Comparison of ENCODE assay signal across 23 cellular contexts in the genomic region with DNA sequence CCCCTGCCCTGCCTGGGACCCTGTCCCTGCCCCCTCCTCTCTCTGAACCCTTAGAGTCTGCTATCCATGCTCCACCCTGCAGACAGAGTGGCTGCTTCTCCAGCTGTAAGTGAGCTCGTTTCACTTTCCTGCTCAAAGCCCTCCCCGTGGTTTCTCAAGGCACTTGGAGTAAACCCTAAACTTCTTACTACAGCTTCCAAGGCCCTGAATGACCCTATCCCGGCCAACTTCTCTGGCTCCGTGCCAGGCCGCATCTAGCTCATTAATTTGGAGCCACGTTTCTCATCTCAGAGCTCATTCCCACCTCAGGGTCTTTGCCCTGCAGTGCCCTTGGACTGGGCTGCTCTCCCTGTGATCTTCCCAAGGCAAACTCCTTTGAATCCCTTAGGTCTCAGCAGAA.
DNase-seq lines count a peak whose midpoint lies in the region; ATAC-seq and TF ChIP-seq lines count a peak whose summit lies in the region.
"Had no signal": no experiment of that assay in that cellular context is flagged by ENCODE, and none has a peak within 500 bp of the region (broad histone marks: within the 10 kb centered on the region; RNA-seq: fewer than 3 reads in every experiment).

No MANE protein-coding gene starts in this region.

- H3K4me3 Mint-ChIP-seq in GM23338 = no peak overlapping the region
- H3K4me3 Mint-ChIP-seq: immature natural killer cell, neural progenitor cell had no signal

- no peak overlapping the region for H4K8ac ChIP-seq in neuronal stem cell (ENCODE audit: low read depth, low read length)

- no CpG with 5 or more reads among the region's 6 CpGs for WGBS in neuronal stem cell (ENCODE audit: extremely low coverage in 2 of 2, insufficient read length in 2 of 2, insufficient replicate concordance in 1 of 2), 2 donors

- no peak overlapping the region for H4K91ac ChIP-seq in neuronal stem cell (ENCODE audit: low read depth, low read length, poor library complexity)

- peak overlapping the region; percentile 60; the same call in 1 of the 2 replicates for H3K27ac Mint-ChIP-seq in GM23338
- H3K27ac Mint-ChIP-seq: immature natural killer cell, neural progenitor cell had no signal

- no peak overlapping the region for H3K14ac ChIP-seq in neuronal stem cell (ENCODE audit: low read length)

- H3K36me3 ChIP-seq in GM23338 (ENCODE audit: insufficient read depth) (no peaks in the 10 kb centered on the region), neuronal stem cell (replicated peaks in 1 of 2; ENCODE audit: control insufficient read depth in 2 of 2, insufficient read depth in 2 of 2, low read length in 2 of 2) (no peaks in the 10 kb centered on the region)
- H3K36me3 ChIP-seq: colonic mucosa, neural progenitor cell, sigmoid colon, stomach, vagina had no signal

- no peaks in the 10 kb centered on the region for H3K27me3 ChIP-seq in GM23338 (ENCODE audit: insufficient read depth)
- H3K27me3 ChIP-seq in neuronal stem cell (ENCODE audit: control insufficient read depth in 3 of 3, insufficient read depth in 3 of 3, low read depth in 1 of 3, low read length in 3 of 3) = no peaks in the 10 kb centered on the region
- H3K27me3 ChIP-seq: colonic mucosa, neural progenitor cell, sigmoid colon, stomach, vagina had no signal

- no peak overlapping the region for H3K4me2 ChIP-seq in GM23338
- no peak overlapping the region for H3K4me2 ChIP-seq in neuronal stem cell (ENCODE audit: insufficient read depth, low read length, poor library complexity, severe bottlenecking)
- H3K4me2 ChIP-seq: neural progenitor cell had no signal

- H2BK12ac ChIP-seq in neuronal stem cell (ENCODE audit: low read length) = peak overlapping the region; percentile 58

- H2AK5ac ChIP-seq in neuronal stem cell (ENCODE audit: low read depth, low read length) = no peak overlapping the region

- TF ChIP-seq CTCF in GM23338 (conservative IDR thresholded peaks at IDR 0.05; ENCODE audit: low read depth in 2 of 2) (no peak), fibroblast of villous mesenchyme (IDR thresholded peaks at IDR 0.05; ENCODE audit: insufficient read depth, low read depth, low read length) (no peak)

- H3K79me1 ChIP-seq in neuronal stem cell (ENCODE audit: low read depth, low read length) = no peaks in the 10 kb centered on the region

- H3K9me3 ChIP-seq in neuronal stem cell (replicated peaks in 1 of 2; ENCODE audit: control insufficient read depth in 2 of 2, insufficient read depth in 1 of 2, low read depth in 1 of 2, low read length in 2 of 2) = no peaks in the 10 kb centered on the region
- H3K9me3 ChIP-seq: colonic mucosa, sigmoid colon had no signal

- no peaks in the 10 kb centered on the region for H3K79me2 ChIP-seq in GM23338 (replicated peaks; ENCODE audit: insufficient read depth)

- no peak overlapping the region for H2BK5ac ChIP-seq in neuronal stem cell (ENCODE audit: low read length)

- H3K27ac ChIP-seq in GM23338 (ENCODE audit: low read depth) (no peak overlapping the region), neuronal stem cell (replicated peaks; ENCODE audit: low read length) (no peak overlapping the region)
- H3K27ac ChIP-seq: colonic mucosa, neural progenitor cell, sigmoid colon, SK-N-MC, stomach, vagina had no signal

- H3K4me1 ChIP-seq in GM23338 (ENCODE audit: insufficient read depth) (no peaks in the 10 kb centered on the region), neuronal stem cell (ENCODE audit: control insufficient read depth in 2 of 2, insufficient read depth in 1 of 2, low read depth in 1 of 2, low read length in 2 of 2) (no peaks in the 10 kb centered on the region)
- H3K4me1 ChIP-seq: colonic mucosa, neural progenitor cell, vagina had no signal

- no peaks in the 10 kb centered on the region for H3K9me2 ChIP-seq in GM23338 (ENCODE audit: insufficient read depth)

- H3K9ac ChIP-seq in neuronal stem cell (ENCODE audit: low read depth, low read length, poor library complexity) = no peak overlapping the region
- H3K9ac ChIP-seq: neural progenitor cell had no signal

- H3F3A ChIP-seq in GM23338 (replicated peaks; ENCODE audit: low read depth) = no peaks in the 10 kb centered on the region

- H3K4me1 Mint-ChIP-seq in GM23338 = no peaks in the 10 kb centered on the region
- H3K4me1 Mint-ChIP-seq: neural progenitor cell had no signal

- no peak overlapping the region for H3K23ac ChIP-seq in neuronal stem cell (ENCODE audit: low read depth, low read length, poor library complexity)

- H2AFZ ChIP-seq in GM23338 (no peak overlapping the region), neuronal stem cell (ENCODE audit: low read length) (no peak overlapping the region)
- H2AFZ ChIP-seq: neural progenitor cell had no signal

- no peak overlapping the region for H2BK120ac ChIP-seq in neuronal stem cell (ENCODE audit: low read depth, low read length)

- H3K27me3 Mint-ChIP-seq in GM23338 (ENCODE audit: insufficient read depth, low read depth, poor library complexity) = peaks cover 1% of the 10 kb centered on the region

- H2BK15ac ChIP-seq in neuronal stem cell (ENCODE audit: low read length) = no peak overlapping the region

- peak; percentile 9 for DNase-seq in AG08395 (ENCODE audit: low spot score)
- no peak for DNase-seq in GM23338 (ENCODE audit: low spot score)
- DNase-seq in fibroblast of villous mesenchyme (ENCODE audit: low read depth) = peak; percentile 65
- DNase-seq in neuronal stem cell (ENCODE audit: low spot score) = no peak
- DNase-seq in hepatic stellate cell (ENCODE audit: low spot score) = no peak
- DNase-seq: activated CD8-positive, alpha-beta memory T cell treated with anti-CD3 and anti-CD28 coated beads, Interleukin-2, amount 50 U/mL, for 4 hours; Calu3; colonic mucosa; glutamatergic neuron; immature natural killer cell; NCI-H1048; NCI-H2107; PC-3; sigmoid colon; stimulated activated CD4-positive, alpha-beta T cell treated with anti-CD3 and anti-CD28 coated beads, Interleukin-1b, Interleukin-23, amount 100 ng/mL, for 48 hours; stomach; T-helper 9 cell had no signal

- ATAC-seq in GM23338 (no peak), GM21367 (IDR thresholded peaks at IDR 0.05; ENCODE audit: unreplicated experiment) (no peak), GM18519 (IDR thresholded peaks at IDR 0.05; ENCODE audit: low FRiP score, unreplicated experiment) (no peak), HG03108 (IDR thresholded peaks at IDR 0.05; ENCODE audit: unreplicated experiment) (no peak)
- ATAC-seq: PC-3 had no signal

- peaks cover 18% of the 10 kb centered on the region for H3K9me3 Mint-ChIP-seq in GM23338

- H3K4me3 ChIP-seq in GM23338 (no peak overlapping the region), fibroblast of villous mesenchyme (ENCODE audit: low read depth, low read length) (no peak overlapping the region), neuronal stem cell (ENCODE audit: low read length in 2 of 2) (no peak overlapping the region)
- H3K4me3 ChIP-seq: colonic mucosa, neural progenitor cell, sigmoid colon, SK-N-MC, stomach, vagina had no signal

- peaks cover 5% of the 10 kb centered on the region; the same call in 2 of the 3 replicates for H3K36me3 Mint-ChIP-seq in GM23338 (ENCODE audit: low read depth)
- H3K36me3 Mint-ChIP-seq: neural progenitor cell had no signal

- H3K18ac ChIP-seq in neuronal stem cell (ENCODE audit: low read length) = peak overlapping the region; percentile 11

- H3K4ac ChIP-seq in neuronal stem cell (ENCODE audit: low read length) = no peak overlapping the region

- H4K20me1 ChIP-seq in GM23338 (replicated peaks; ENCODE audit: insufficient read depth) = no peaks in the 10 kb centered on the region

TF ChIP-seq in GM23338, 12 proteins besides CTCF, POLR2A, EP300 and RAD21 (continues in another document):
- TF ChIP-seq, protein P1, sequence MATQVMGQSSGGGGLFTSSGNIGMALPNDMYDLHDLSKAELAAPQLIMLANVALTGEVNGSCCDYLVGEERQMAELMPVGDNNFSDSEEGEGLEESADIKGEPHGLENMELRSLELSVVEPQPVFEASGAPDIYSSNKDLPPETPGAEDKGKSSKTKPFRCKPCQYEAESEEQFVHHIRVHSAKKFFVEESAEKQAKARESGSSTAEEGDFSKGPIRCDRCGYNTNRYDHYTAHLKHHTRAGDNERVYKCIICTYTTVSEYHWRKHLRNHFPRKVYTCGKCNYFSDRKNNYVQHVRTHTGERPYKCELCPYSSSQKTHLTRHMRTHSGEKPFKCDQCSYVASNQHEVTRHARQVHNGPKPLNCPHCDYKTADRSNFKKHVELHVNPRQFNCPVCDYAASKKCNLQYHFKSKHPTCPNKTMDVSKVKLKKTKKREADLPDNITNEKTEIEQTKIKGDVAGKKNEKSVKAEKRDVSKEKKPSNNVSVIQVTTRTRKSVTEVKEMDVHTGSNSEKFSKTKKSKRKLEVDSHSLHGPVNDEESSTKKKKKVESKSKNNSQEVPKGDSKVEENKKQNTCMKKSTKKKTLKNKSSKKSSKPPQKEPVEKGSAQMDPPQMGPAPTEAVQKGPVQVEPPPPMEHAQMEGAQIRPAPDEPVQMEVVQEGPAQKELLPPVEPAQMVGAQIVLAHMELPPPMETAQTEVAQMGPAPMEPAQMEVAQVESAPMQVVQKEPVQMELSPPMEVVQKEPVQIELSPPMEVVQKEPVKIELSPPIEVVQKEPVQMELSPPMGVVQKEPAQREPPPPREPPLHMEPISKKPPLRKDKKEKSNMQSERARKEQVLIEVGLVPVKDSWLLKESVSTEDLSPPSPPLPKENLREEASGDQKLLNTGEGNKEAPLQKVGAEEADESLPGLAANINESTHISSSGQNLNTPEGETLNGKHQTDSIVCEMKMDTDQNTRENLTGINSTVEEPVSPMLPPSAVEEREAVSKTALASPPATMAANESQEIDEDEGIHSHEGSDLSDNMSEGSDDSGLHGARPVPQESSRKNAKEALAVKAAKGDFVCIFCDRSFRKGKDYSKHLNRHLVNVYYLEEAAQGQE (IDR thresholded peaks at IDR 0.05; ENCODE audit: unreplicated experiment) = no peak
- TF ChIP-seq STAT1 (IDR thresholded peaks at IDR 0.05; ENCODE audit: unreplicated experiment) (no peak), EZH2 (IDR thresholded peaks at IDR 0.05; ENCODE audit: low read depth, unreplicated experiment) (no peak), ZNF114 (CRISPR knock-in tag; IDR thresholded peaks at IDR 0.05) (no peak), ZNF331 (CRISPR knock-in tag; IDR thresholded peaks at IDR 0.05; ENCODE audit: low read depth) (no peak), EZH2phosphoT487 (IDR thresholded peaks at IDR 0.05; ENCODE audit: unreplicated experiment) (no peak), JUNB (IDR thresholded peaks at IDR 0.05; ENCODE audit: unreplicated experiment) (no peak)

Comparison
In these comparisons a context has a peak if more than half of its experiments do, and no peak if none do; other contexts are left out.
1. DNase-seq: peak in AG08395 (single experiment) and fibroblast of villous mesenchyme (single experiment); none in GM23338 (single experiment), neuronal stem cell (single experiment) and hepatic stellate cell (single experiment).